Comparison of ENCODE assay signal across 9 cellular contexts in genomic region chr5:172173771-172174170, GRCh38. TPM values are rescaled to one million over a fixed set of nuclear protein-coding genes. Genes with fewer than 3 reads are reported as not detected.
DNase-seq lines count a peak whose midpoint lies in the region; ATAC-seq, FAIRE-seq and TF ChIP-seq lines count a peak whose summit lies in the region.
"Had no signal": no experiment of that assay in that cellular context is flagged by ENCODE, and none has a peak within 500 bp of the region (broad histone marks: within the 10 kb centered on the region; RNA-seq: fewer than 3 reads in every experiment).

No MANE protein-coding gene starts in this region.

- CTCF ChIA-PET in activated B cell treated with CpG ODN at 0.5 μM for 24 hours (lab: Charles Lee): interaction anchor here (0.7 to 4.5 kb wide), 2 partner anchors 13 to 66 kb away, joined by 5 to 48 read pairs; partner anchors contain the start of gene STK10

- POLR2A ChIA-PET in activated B cell treated with CpG ODN at 0.5 μM for 24 hours (lab: Charles Lee): interaction anchor here (0.6 to 5.9 kb wide), 10 partner anchors 12 to 167 kb away, joined by 3 to 184 read pairs (median 10); partner anchors contain the start of genes FBXW11 and STK10

- no peaks in the 10 kb centered on the region for H3K9me3 Mint-ChIP-seq in activated B cell treated with CpG ODN at 0.5 μM for 24 hours
- H3K9me3 Mint-ChIP-seq in dendritic cell treated with granulocyte-macrophage colony-stimulating factor and Interleukin-4, amounts not matched to agents 40 ng/mL and 50 ng/mL, for 4 days: no peaks in the 10 kb centered on the region

- no peak for TF ChIP-seq CTCF in activated B cell treated with CpG ODN at 0.5 μM for 24 hours (IDR thresholded peaks at IDR 0.05)

- ATAC-seq in activated B cell treated with CpG ODN at 0.5 μM for 24 hours (ENCODE audit: low read depth) (no peak), GM21447 (IDR thresholded peaks at IDR 0.05; ENCODE audit: unreplicated experiment) (no peak), GM19452 (IDR thresholded peaks at IDR 0.05; ENCODE audit: unreplicated experiment) (no peak)

- peak overlapping the region; percentile 86 for H3K27ac Mint-ChIP-seq in activated B cell treated with CpG ODN at 0.5 μM for 24 hours
- H3K27ac Mint-ChIP-seq in dendritic cell treated with granulocyte-macrophage colony-stimulating factor and Interleukin-4, amounts not matched to agents 40 ng/mL and 50 ng/mL, for 4 days: peak overlapping the region; percentile 74

- peaks cover 58% of the 10 kb centered on the region for H3K36me3 Mint-ChIP-seq in activated B cell treated with CpG ODN at 0.5 μM for 24 hours (ENCODE audit: low read depth)
- peaks cover 67% of the 10 kb centered on the region for H3K36me3 Mint-ChIP-seq in dendritic cell treated with granulocyte-macrophage colony-stimulating factor and Interleukin-4, amounts not matched to agents 40 ng/mL and 50 ng/mL, for 4 days (ENCODE audit: low read depth)

- intact Hi-C loops in activated B cell treated with CpG ODN at 0.5 μM for 24 hours (cut with micrococcal nuclease): loop anchor here (2.0 kb wide), 1 partner anchor 13 kb away; no protein-coding TSS in a partner anchor
- intact Hi-C loops in dendritic cell treated with granulocyte-macrophage colony-stimulating factor and Interleukin-4, amounts not matched to agents 40 ng/mL and 50 ng/mL, for 4 days (cut with micrococcal nuclease): loop anchor here (1.0 kb wide), 1 partner anchor 14 kb away; no protein-coding TSS in a partner anchor

- DNase-seq in HCEC 1CT: peak; percentile 46
- no peak for DNase-seq in activated B cell treated with CpG ODN at 0.5 μM for 24 hours
- DNase-seq in stimulated activated CD4-positive, alpha-beta T cell treated with anti-CD3 and anti-CD28 coated beads, Interleukin-2, amount 100 ng/mL, for 48 hours: peak; percentile 72
- DNase-seq in frontal cortex (ENCODE audit: low spot score in 2 of 2): no peak
- no peak for DNase-seq in superior temporal gyrus (ENCODE audit: extremely low spot score)

- no peaks in the 10 kb centered on the region for H3K27me3 Mint-ChIP-seq in activated B cell treated with CpG ODN at 0.5 μM for 24 hours
- no peaks in the 10 kb centered on the region for H3K27me3 Mint-ChIP-seq in dendritic cell treated with granulocyte-macrophage colony-stimulating factor and Interleukin-4, amounts not matched to agents 40 ng/mL and 50 ng/mL, for 4 days

- H3K4me3 Mint-ChIP-seq in activated B cell treated with CpG ODN at 0.5 μM for 24 hours: peak overlapping the region; percentile 85
- peak overlapping the region; percentile 77 for H3K4me3 Mint-ChIP-seq in dendritic cell treated with granulocyte-macrophage colony-stimulating factor and Interleukin-4, amounts not matched to agents 40 ng/mL and 50 ng/mL, for 4 days

- no peak for FAIRE-seq in frontal cortex (lab: Jason Lieb, UNC)
- FAIRE-seq: endothelial cell of umbilical vein had no signal

- H3K4me1 Mint-ChIP-seq in activated B cell treated with CpG ODN at 0.5 μM for 24 hours: peaks cover 91% of the 10 kb centered on the region
- peaks cover 96% of the 10 kb centered on the region for H3K4me1 Mint-ChIP-seq in dendritic cell treated with granulocyte-macrophage colony-stimulating factor and Interleukin-4, amounts not matched to agents 40 ng/mL and 50 ng/mL, for 4 days (ENCODE audit: low read depth)

RNA-seq across cellular contexts. Expression of gene STK10, which starts 14.3 kb away (rescaled TPM):
- total RNA-seq in activated B cell treated with CpG ODN at 0.5 μM for 24 hours (233 and 276 TPM in 2 replicates), frontal cortex (4.5 TPM)

RNA-seq across cellular contexts. Expression of gene EFCAB9, which starts 20.2 kb away (rescaled TPM):
- not detected in 2 replicates for total RNA-seq in activated B cell treated with CpG ODN at 0.5 μM for 24 hours
- not detected for total RNA-seq in frontal cortex
- total RNA-seq: endothelial cell of umbilical vein had no signal

Comparison
In these comparisons a context has a peak if more than half of its experiments do, and no peak if none do; other contexts are left out.
1. DNase-seq: peak in HCEC 1CT (single experiment) and stimulated activated CD4-positive, alpha-beta T cell treated with anti-CD3 and anti-CD28 coated beads, Interleukin-2, amount 100 ng/mL, for 48 hours (2 of 2); none in activated B cell treated with CpG ODN at 0.5 μM for 24 hours (single experiment), frontal cortex (0 of 2) and superior temporal gyrus (single experiment).
2. RNA of gene STK10, which starts 14.3 kb away (total RNA-seq): 233 to 276 TPM in activated B cell treated with CpG ODN at 0.5 μM for 24 hours; 4.5 TPM in frontal cortex (single experiment); every median in the first group is over 10 times any median in the second.